In the genomic region with DNA sequence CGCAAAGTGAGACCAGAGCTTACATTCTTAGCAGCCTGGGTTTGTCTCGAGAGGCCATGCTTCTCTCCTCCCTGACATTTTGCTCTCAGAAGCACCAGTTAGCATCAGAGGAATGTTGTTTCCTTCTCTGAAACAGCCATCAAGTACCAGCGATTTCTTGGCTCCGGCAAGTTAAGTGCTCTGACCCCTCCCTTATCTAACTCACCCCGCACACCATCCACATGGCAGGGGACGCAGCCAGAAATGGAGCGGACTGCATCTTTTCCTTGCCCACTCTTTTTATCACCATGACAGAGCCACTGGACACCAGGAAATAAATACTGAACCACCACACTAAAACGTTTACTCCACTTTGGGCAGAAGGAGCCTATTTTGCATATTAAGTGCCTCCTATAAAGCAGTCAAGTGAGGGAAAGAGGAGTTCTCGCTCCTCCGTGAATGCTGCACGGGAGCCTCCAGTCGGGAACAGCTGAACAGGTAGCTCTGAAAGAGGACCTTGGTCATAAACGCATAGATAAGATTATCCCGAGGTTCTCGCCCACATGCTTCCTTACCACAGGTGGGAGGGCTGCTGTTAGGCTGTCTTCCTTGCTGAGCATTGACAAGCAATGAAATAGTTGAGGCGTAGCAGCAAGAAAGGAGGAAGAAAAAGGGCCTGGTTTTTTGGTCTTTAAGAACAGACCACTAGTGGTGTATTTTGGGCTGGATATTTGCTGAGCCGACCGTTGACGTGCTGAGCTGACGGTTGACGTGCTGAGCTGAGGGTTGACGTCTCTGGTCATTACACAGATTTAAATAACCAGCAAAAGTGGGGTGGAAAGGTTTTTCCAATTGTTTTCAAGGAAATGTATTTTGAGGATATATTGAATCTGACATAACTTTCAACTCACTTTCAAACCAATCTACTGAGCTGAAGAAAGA, we compare ENCODE assay signal across 10 cellular contexts.
DNase-seq lines count a peak whose midpoint lies in the region; ATAC-seq, FAIRE-seq and TF ChIP-seq lines count a peak whose summit lies in the region.
"Had no signal": no experiment of that assay in that cellular context is flagged by ENCODE, and none has a peak within 500 bp of the region (broad histone marks: within the 10 kb centered on the region; RNA-seq: fewer than 3 reads in every experiment).

No MANE protein-coding gene starts in this region.

- peak overlapping the region; percentile 79 for H3K4me2 ChIP-seq in endothelial cell of umbilical vein (ENCODE audit: insufficient read depth, low read length)

- peaks cover 3% of the 10 kb centered on the region; the same call in 1 of the 2 replicates for H3K36me3 ChIP-seq in Panc1 (ENCODE audit: control insufficient read depth, insufficient read depth, low read length)
- H3K36me3 ChIP-seq in endothelial cell of umbilical vein (ENCODE audit: control insufficient read depth in 2 of 2, extremely low read depth in 1 of 2, insufficient read depth in 2 of 2, low read length in 2 of 2) = peaks cover 6 to 11% of the 10 kb centered on the region in 2 experiments
- peaks cover 44% of the 10 kb centered on the region for H3K36me3 ChIP-seq in mesodermal cell (ENCODE audit: control insufficient read depth, insufficient read depth, low read length)
- peaks cover 2% of the 10 kb centered on the region for H3K36me3 ChIP-seq in thoracic aorta

- no peak for ATAC-seq in Panc1
- ATAC-seq in thoracic aorta (ENCODE audit: insufficient number of reproducible peaks, low FRiP score, low read depth) = no peak
- ATAC-seq in GM18502 (IDR thresholded peaks at IDR 0.05; ENCODE audit: poor library complexity, unreplicated experiment) = no peak

- no peaks in the 10 kb centered on the region for H3K79me2 ChIP-seq in endothelial cell of umbilical vein (ENCODE audit: control insufficient read depth, insufficient read depth, low read length)

- H3K27me3 ChIP-seq in Panc1 (ENCODE audit: control insufficient read depth, insufficient read depth, low read length) (no peaks in the 10 kb centered on the region), endothelial cell of umbilical vein (ENCODE audit: control insufficient read depth in 2 of 2, insufficient read depth in 2 of 2, low read length in 2 of 2) (no peaks in the 10 kb centered on the region), thoracic aorta (replicated peaks; ENCODE audit: insufficient read depth) (no peaks in the 10 kb centered on the region)

- peaks cover 20% of the 10 kb centered on the region for H3K4me1 ChIP-seq in Panc1 (ENCODE audit: control insufficient read depth, insufficient read depth, low read length)
- H3K4me1 ChIP-seq in endothelial cell of umbilical vein (ENCODE audit: control insufficient read depth, extremely low read depth, insufficient read depth, low read length) = peaks cover 25% of the 10 kb centered on the region
- peaks cover 22% of the 10 kb centered on the region for H3K4me1 ChIP-seq in mesodermal cell (ENCODE audit: control insufficient read depth, insufficient read depth, low read length, poor library complexity, severe bottlenecking)
- H3K4me1 ChIP-seq in thoracic aorta (ENCODE audit: control insufficient read depth in 1 of 2, low read depth in 2 of 2) = peaks cover 27 to 40% of the 10 kb centered on the region in 2 donors

- H4K20me1 ChIP-seq in endothelial cell of umbilical vein (replicated peaks; ENCODE audit: control insufficient read depth, extremely low read depth, insufficient read depth, low read length) = no peaks in the 10 kb centered on the region

- DNase-seq in Panc1 (ENCODE audit: low read depth, low spot score) (no peak), endothelial cell of umbilical vein (ENCODE audit: low read depth, low spot score) (peak; percentile 44), thoracic aorta (ENCODE audit: low spot score) (no peak), kidney glomerular epithelial cell (lab: John Stamatoyannopoulos, UW) (no peak), Ammon's horn (ENCODE audit: low spot score) (no peak)
- no peak for DNase-seq in stimulated activated CD4-positive, alpha-beta T cell treated with anti-CD3 and anti-CD28 coated beads, Interleukin-4, amount 100 ng/mL, for 1 hour
- DNase-seq: activated naive CD8-positive, alpha-beta T cell treated with anti-CD3 and anti-CD28 coated beads, Interleukin-2, amount 10 ng/mL, durations not matched to agents 7 days and 5 days; stimulated activated CD4-positive, alpha-beta T cell treated with anti-CD3 and anti-CD28 coated beads, Interleukin-15, amount 100 ng/mL, for 24 hours had no signal

- no peak overlapping the region for H3K9ac ChIP-seq in endothelial cell of umbilical vein (replicated peaks; ENCODE audit: extremely low read depth, insufficient read depth, low read length)

- no peak for TF ChIP-seq POLR2A in endothelial cell of umbilical vein (IDR thresholded peaks at IDR 0.05; ENCODE audit: low read depth, low read length)

- CTCF ChIA-PET in Panc1 (lab: Charles Lee) (interaction anchor here (2.1 kb wide), 1 partner anchor 162 kb away, joined by 14 read pairs; no protein-coding TSS in a partner anchor), endothelial cell of umbilical vein (lab: Charles Lee) (interaction anchor here (1.0 to 3.2 kb wide), 23 partner anchors 8 to 792 kb away, joined by 3 to 57 read pairs (median 7); no protein-coding TSS in a partner anchor)

- peak overlapping the region; percentile 38 to 45; a peak in 3 of 4 replicates for H3K4me3 ChIP-seq in Panc1 (ENCODE audit: low read depth in 2 of 2, low read length in 2 of 2)
- no peak overlapping the region for H3K4me3 ChIP-seq in endothelial cell of umbilical vein (replicated peaks in 1 of 3; ENCODE audit: insufficient read depth in 1 of 3, low read depth in 1 of 3, low read length in 3 of 3)
- no peak overlapping the region for H3K4me3 ChIP-seq in mesodermal cell (ENCODE audit: extremely low read depth, insufficient read depth, low read length, poor library complexity, severe bottlenecking)
- H3K4me3 ChIP-seq in thoracic aorta = peak overlapping the region; percentile 77

- H2AFZ ChIP-seq in endothelial cell of umbilical vein (ENCODE audit: low read depth, low read length) = no peak overlapping the region

- dilution Hi-C loops in endothelial cell of umbilical vein (cut with MboI; ENCODE audit: extremely low pct_ligation_motif_present, low sequenced_read_pairs) = no loop called here

- H3K27ac ChIP-seq in Panc1 (ENCODE audit: low read length) = peak overlapping the region; percentile 88
- H3K27ac ChIP-seq in endothelial cell of umbilical vein (ENCODE audit: insufficient read depth, low read depth, low read length) = peak overlapping the region; percentile 93
- peak overlapping the region; percentile 98 for H3K27ac ChIP-seq in mesodermal cell (ENCODE audit: low read depth, low read length, severe bottlenecking)
- peak overlapping the region; percentile 96 to 98 for H3K27ac ChIP-seq in thoracic aorta

- TF ChIP-seq CTCF in Panc1 (IDR thresholded peaks at IDR 0.05) (no peak), endothelial cell of umbilical vein (IDR thresholded peaks at IDR 0.05; ENCODE audit: extremely low read depth in 1 of 2, insufficient read depth in 1 of 2, low read depth in 1 of 2, low read length in 2 of 2) (no peak), thoracic aorta (IDR thresholded peaks at IDR 0.05) (no peak)

- H3K9me3 ChIP-seq in Panc1 (ENCODE audit: control insufficient read depth, insufficient read depth, low read depth, low read length) = no peaks in the 10 kb centered on the region
- H3K9me3 ChIP-seq in endothelial cell of umbilical vein (replicated peaks; ENCODE audit: control insufficient read depth, insufficient read depth, low read length) = no peaks in the 10 kb centered on the region
- no peaks in the 10 kb centered on the region for H3K9me3 ChIP-seq in mesodermal cell (ENCODE audit: control insufficient read depth, low read length)
- H3K9me3 ChIP-seq in thoracic aorta = no peaks in the 10 kb centered on the region

- BruUV-seq in Panc1 (replicated peaks; lab: Mats Ljungman, UMichigan) (no TSS peak), endothelial cell of umbilical vein (replicated peaks; lab: Mats Ljungman, UMichigan) (no TSS peak)

- POLR2A ChIA-PET in Panc1 (lab: Charles Lee) = interaction anchor here (0.6 kb wide), 1 partner anchor 11 kb away, joined by 4 read pairs; no protein-coding TSS in a partner anchor
- POLR2A ChIA-PET in endothelial cell of umbilical vein (lab: Charles Lee) = no interaction called here

- no peaks in the 10 kb centered on the region for H3K9me1 ChIP-seq in endothelial cell of umbilical vein (replicated peaks; ENCODE audit: control insufficient read depth, extremely low read depth, insufficient read depth, low read length)

- in situ Hi-C loops in Panc1 (cut with HindIII; ENCODE audit: low pct_unique_long_range_greater_than_20kb, low sequenced_read_pairs) = no loop called here

- intact Hi-C loops in Panc1 (cut with micrococcal nuclease; ENCODE audit: unreplicated experiment) (loop anchor here (5.0 kb wide), 1 partner anchor 159 kb away; no protein-coding TSS in a partner anchor), endothelial cell of umbilical vein (cut with micrococcal nuclease) (loop anchor here (2.0 to 10.0 kb wide), 3 partner anchors 99 to 803 kb away; no protein-coding TSS in a partner anchor)

- FAIRE-seq in endothelial cell of umbilical vein (lab: Jason Lieb, UNC) = no peak

- WGBS in mesodermal cell (ENCODE audit: insufficient coverage in 2 of 2), 2 experiments = 88 to 89% methylated on average over 14 to 20 of the region's 22 CpGs

TF ChIP-seq in endothelial cell of umbilical vein, 7 proteins besides CTCF, POLR2A, EP300 and RAD21:
- TF ChIP-seq FOS (IDR thresholded peaks at IDR 0.05; ENCODE audit: borderline replicate concordance, insufficient read depth, low read length) (no peak), POLR2AphosphoS5 (IDR thresholded peaks at IDR 0.05; ENCODE audit: insufficient read depth, low read depth, low read length) (no peak), MYC (IDR thresholded peaks at IDR 0.05; ENCODE audit: low read depth, low read length) (no peak), GATA2 (IDR thresholded peaks at IDR 0.05; ENCODE audit: insufficient read depth, insufficient read length, low read depth, low read length) (no peak), JUN (IDR thresholded peaks at IDR 0.05; ENCODE audit: borderline replicate concordance, insufficient read depth, insufficient read length, low read depth) (no peak), EZH2 (IDR thresholded peaks at IDR 0.05; ENCODE audit: borderline replicate concordance, low read depth, low read length, severe bottlenecking) (no peak)
- TF ChIP-seq, protein P1, sequence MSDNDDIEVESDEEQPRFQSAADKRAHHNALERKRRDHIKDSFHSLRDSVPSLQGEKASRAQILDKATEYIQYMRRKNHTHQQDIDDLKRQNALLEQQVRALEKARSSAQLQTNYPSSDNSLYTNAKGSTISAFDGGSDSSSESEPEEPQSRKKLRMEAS (IDR thresholded peaks at IDR 0.05; ENCODE audit: insufficient read depth, insufficient read length) = no peak

Comparison
In these comparisons a context has a peak if more than half of its experiments do, and no peak if none do; other contexts are left out.
1. H3K4me3 ChIP-seq: peak in Panc1 (2 of 2) and thoracic aorta (single experiment); none in endothelial cell of umbilical vein (0 of 3) and mesodermal cell (single experiment).
2. Peak in every context shown above with its lines, with median percentiles within 50 percentile points of each other: H3K27ac ChIP-seq.